In genomic region chr17:76251478-76252039, GRCh38 we compare ENCODE assay signal across 8 cellular contexts. TPM values are rescaled to one million over a fixed set of nuclear protein-coding genes. Genes with fewer than 3 reads are reported as not detected.
DNase-seq lines count a peak whose midpoint lies in the region; ATAC-seq and TF ChIP-seq lines count a peak whose summit lies in the region.

No MANE protein-coding gene starts in this region.

- POLR2A ChIA-PET in activated CD4-positive, alpha-beta memory T cell treated with anti-CD3 and anti-CD28 coated beads for 36 hours (lab: Charles Lee): interaction anchor here (1.0 to 4.9 kb wide), 3 partner anchors 13 to 60 kb away, joined by 5 to 24 read pairs (median 7); partner anchors contain the start of gene UBALD2

- H3K27ac Mint-ChIP-seq in activated CD4-positive, alpha-beta memory T cell treated with anti-CD3 and anti-CD28 coated beads for 36 hours: peak overlapping the region; percentile 83
- peak overlapping the region; percentile 50 for H3K27ac Mint-ChIP-seq in glutamatergic neuron (ENCODE audit: unreplicated experiment)

- H3K36me3 ChIP-seq in skeletal muscle satellite cell (ENCODE audit: insufficient read depth, low read length): no peaks in the 10 kb centered on the region

- H3K9ac ChIP-seq in skeletal muscle satellite cell (ENCODE audit: low read depth, low read length): peak overlapping the region; percentile 0

- no peaks in the 10 kb centered on the region for H3K27me3 Mint-ChIP-seq in activated CD4-positive, alpha-beta memory T cell treated with anti-CD3 and anti-CD28 coated beads for 36 hours
- H3K27me3 Mint-ChIP-seq in glutamatergic neuron (ENCODE audit: unreplicated experiment): peaks cover 4% of the 10 kb centered on the region

- no peak overlapping the region for H3K4me3 ChIP-seq in skeletal muscle satellite cell (ENCODE audit: low read length)

- CTCF ChIA-PET in activated CD4-positive, alpha-beta memory T cell treated with anti-CD3 and anti-CD28 coated beads for 36 hours (lab: Charles Lee): interaction anchor here (0.6 to 1.4 kb wide), 4 partner anchors 28 to 186 kb away, joined by 4 to 5 read pairs (median 4); no protein-coding TSS in a partner anchor

- H3K36me3 Mint-ChIP-seq in activated CD4-positive, alpha-beta memory T cell treated with anti-CD3 and anti-CD28 coated beads for 36 hours: no peaks in the 10 kb centered on the region
- H3K36me3 Mint-ChIP-seq in glutamatergic neuron (ENCODE audit: unreplicated experiment): no peaks in the 10 kb centered on the region

- no peak overlapping the region for H3K4me2 ChIP-seq in skeletal muscle satellite cell (ENCODE audit: low read length)

- ATAC-seq in GM18909 (IDR thresholded peaks at IDR 0.05; ENCODE audit: poor library complexity, unreplicated experiment) (peak; percentile 14), GM19324 (IDR thresholded peaks at IDR 0.05; ENCODE audit: low FRiP score, unreplicated experiment) (no peak), GM21447 (IDR thresholded peaks at IDR 0.05; ENCODE audit: unreplicated experiment) (no peak)
- no peak for ATAC-seq in activated CD4-positive, CD25-positive, alpha-beta regulatory T cell treated with anti-CD3 and anti-CD28 coated beads, Interleukin-2, amount 50 U/mL, for 24 hours

- no peaks in the 10 kb centered on the region for H3K9me3 ChIP-seq in skeletal muscle satellite cell (replicated peaks; ENCODE audit: low read length)

- no peak for TF ChIP-seq CTCF in glutamatergic neuron (IDR thresholded peaks at IDR 0.05; ENCODE audit: partially characterized antibody, unreplicated experiment)

- intact Hi-C loops in activated CD4-positive, alpha-beta memory T cell treated with anti-CD3 and anti-CD28 coated beads for 36 hours (cut with micrococcal nuclease): no loop called here

- no peaks in the 10 kb centered on the region for H3K9me3 Mint-ChIP-seq in activated CD4-positive, alpha-beta memory T cell treated with anti-CD3 and anti-CD28 coated beads for 36 hours
- no peaks in the 10 kb centered on the region for H3K9me3 Mint-ChIP-seq in glutamatergic neuron (ENCODE audit: unreplicated experiment)

- peak overlapping the region; percentile 43 for H3K4me3 Mint-ChIP-seq in activated CD4-positive, alpha-beta memory T cell treated with anti-CD3 and anti-CD28 coated beads for 36 hours
- H3K4me3 Mint-ChIP-seq in glutamatergic neuron (ENCODE audit: unreplicated experiment): no peak overlapping the region

- peaks cover 19% of the 10 kb centered on the region for H3K4me1 ChIP-seq in skeletal muscle satellite cell (ENCODE audit: control insufficient read depth, insufficient read depth, low read length)

- peak; percentile 10 for DNase-seq in activated CD4-positive, alpha-beta memory T cell treated with anti-CD3 and anti-CD28 coated beads for 36 hours
- DNase-seq in glutamatergic neuron: no peak
- no peak for DNase-seq in NCI-H510A (lab: John Stamatoyannopoulos, UW)

- peaks cover 55% of the 10 kb centered on the region for H3K4me1 Mint-ChIP-seq in activated CD4-positive, alpha-beta memory T cell treated with anti-CD3 and anti-CD28 coated beads for 36 hours (ENCODE audit: low read depth)
- no peaks in the 10 kb centered on the region for H3K4me1 Mint-ChIP-seq in glutamatergic neuron (ENCODE audit: low read depth, unreplicated experiment)

- H3K27me3 ChIP-seq in skeletal muscle satellite cell (ENCODE audit: control insufficient read depth, insufficient read depth, low read length): peaks cover 2% of the 10 kb centered on the region

RNA-seq across cellular contexts. Expression of gene RNF157, which starts 11.3 kb away (rescaled TPM):
- 10 to 100 TPM; 25.4 to 28.0 TPM for total RNA-seq in activated CD4-positive, alpha-beta memory T cell treated with anti-CD3 and anti-CD28 coated beads for 36 hours
- total RNA-seq in glutamatergic neuron (ENCODE audit: unreplicated experiment): 17.8 TPM
- 0.25 and 0.44 TPM in 2 replicates for total RNA-seq in skeletal muscle satellite cell (2012; rRNA removed)

RNA-seq across cellular contexts. Expression of gene UBALD2, which starts 13.6 kb away (rescaled TPM):
- 100 to 1,000 TPM; 317 TPM for total RNA-seq in activated CD4-positive, alpha-beta memory T cell treated with anti-CD3 and anti-CD28 coated beads for 36 hours
- total RNA-seq in glutamatergic neuron (ENCODE audit: unreplicated experiment): 58.7 TPM
- total RNA-seq in skeletal muscle satellite cell (2012; rRNA removed): 2.0 and 2.8 TPM in 2 replicates

RNA-seq across cellular contexts. Expression of gene QRICH2, which starts 56.5 kb away (rescaled TPM):
- total RNA-seq in activated CD4-positive, alpha-beta memory T cell treated with anti-CD3 and anti-CD28 coated beads for 36 hours: 1 to 10 TPM; 1.0 to 1.1 TPM
- 12.2 TPM for total RNA-seq in glutamatergic neuron (ENCODE audit: unreplicated experiment)
- 1.3 and 1.5 TPM in 2 replicates for total RNA-seq in skeletal muscle satellite cell (2012; rRNA removed)
